In genomic region chr9:113011911-113012381, GRCh38 we compare ENCODE assay signal across 1 cellular context.
TF ChIP-seq lines count a peak whose summit lies in the region.

ZNF883 (minus strand) TSS chr9:113012192.

TF ChIP-seq in HepG2, 621 proteins besides CTCF, POLR2A, EP300 and RAD21 (continued from another document and continues in another):
- TF ChIP-seq AKNA (CRISPR knock-in tag; IDR thresholded peaks at IDR 0.05; ENCODE audit: borderline replicate concordance) = no peak
- TF ChIP-seq SP5 (CRISPR knock-in tag; IDR thresholded peaks at IDR 0.05; ENCODE audit: borderline replicate concordance, low read depth) = no peak
- peak; percentile 47 for TF ChIP-seq HNF4A (CRISPR knock-in tag; IDR thresholded peaks at IDR 0.05)
- TF ChIP-seq RBM39 (IDR thresholded peaks at IDR 0.05; ENCODE audit: low read depth, low read length, poor library complexity, severe bottlenecking) = peak; percentile 33
- peak; percentile 50; the same call in 1 of the 2 replicates for TF ChIP-seq YEATS2 (CRISPR knock-in tag; IDR thresholded peaks at IDR 0.05; ENCODE audit: borderline replicate concordance)
- TF ChIP-seq, protein P1, sequence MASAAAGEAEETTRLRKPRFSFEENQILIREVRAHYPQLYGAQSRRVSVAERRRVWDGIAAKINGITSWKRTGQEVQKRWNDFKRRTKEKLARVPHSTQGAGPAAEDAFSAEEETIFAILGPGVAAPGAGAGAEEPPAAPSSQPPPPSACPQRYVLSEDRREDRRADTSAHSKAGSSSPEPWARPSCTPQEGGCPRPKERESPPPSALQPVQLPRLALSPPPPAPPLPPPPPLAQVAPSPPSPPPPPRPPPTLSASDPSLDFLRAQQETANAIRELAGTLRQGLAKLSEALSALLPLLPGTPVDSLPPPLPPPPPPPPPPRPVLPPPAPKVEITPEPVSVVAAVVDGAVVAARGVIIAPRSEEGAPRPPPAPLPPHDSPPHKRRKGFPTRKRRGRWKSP (CRISPR knock-in tag; IDR thresholded peaks at IDR 0.05) = peak; percentile 31; the same call in 1 of the 2 replicates
- peak; percentile 49; the same call in 1 of the 2 replicates for TF ChIP-seq SMAD3 (CRISPR knock-in tag; IDR thresholded peaks at IDR 0.05)
- no peak for TF ChIP-seq ZNF207 (IDR thresholded peaks at IDR 0.05; ENCODE audit: borderline replicate concordance)
- no peak for TF ChIP-seq ZNF646 (CRISPR knock-in tag; IDR thresholded peaks at IDR 0.05)
- TF ChIP-seq HNRNPK (IDR thresholded peaks at IDR 0.05; ENCODE audit: low read depth, low read length, poor library complexity, severe bottlenecking) = no peak
- no peak for TF ChIP-seq MAF1 (CRISPR knock-in tag; IDR thresholded peaks at IDR 0.05; ENCODE audit: borderline replicate concordance)
- TF ChIP-seq ZNF788 (CRISPR knock-in tag; IDR thresholded peaks at IDR 0.05; ENCODE audit: borderline replicate concordance) = no peak
- TF ChIP-seq THYN1 (CRISPR knock-in tag; IDR thresholded peaks at IDR 0.05; ENCODE audit: borderline replicate concordance, low read depth) = no peak
- TF ChIP-seq ZNF441 (CRISPR knock-in tag; IDR thresholded peaks at IDR 0.05; ENCODE audit: borderline replicate concordance) = 0 out of 2 replicates have a peak, but pooled peaks have one; percentile 45
- TF ChIP-seq, protein P2, sequence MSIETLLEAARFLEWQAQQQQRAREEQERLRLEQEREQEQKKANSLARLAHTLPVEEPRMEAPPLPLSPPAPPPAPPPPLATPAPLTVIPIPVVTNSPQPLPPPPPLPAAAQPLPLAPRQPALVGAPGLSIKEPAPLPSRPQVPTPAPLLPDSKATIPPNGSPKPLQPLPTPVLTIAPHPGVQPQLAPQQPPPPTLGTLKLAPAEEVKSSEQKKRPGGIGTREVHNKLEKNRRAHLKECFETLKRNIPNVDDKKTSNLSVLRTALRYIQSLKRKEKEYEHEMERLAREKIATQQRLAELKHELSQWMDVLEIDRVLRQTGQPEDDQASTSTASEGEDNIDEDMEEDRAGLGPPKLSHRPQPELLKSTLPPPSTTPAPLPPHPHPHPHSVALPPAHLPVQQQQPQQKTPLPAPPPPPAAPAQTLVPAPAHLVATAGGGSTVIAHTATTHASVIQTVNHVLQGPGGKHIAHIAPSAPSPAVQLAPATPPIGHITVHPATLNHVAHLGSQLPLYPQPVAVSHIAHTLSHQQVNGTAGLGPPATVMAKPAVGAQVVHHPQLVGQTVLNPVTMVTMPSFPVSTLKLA (IDR thresholded peaks at IDR 0.05) = no peak
- TF ChIP-seq SP4 (CRISPR knock-in tag; IDR thresholded peaks at IDR 0.05) = peak; percentile 49; the same call in 1 of the 2 replicates
- TF ChIP-seq ZNF709 (CRISPR knock-in tag; IDR thresholded peaks at IDR 0.05) = no peak
- peak; percentile 89 for TF ChIP-seq ELF1 (CRISPR knock-in tag; IDR thresholded peaks at IDR 0.05)
- TF ChIP-seq ZNF7 (CRISPR knock-in tag; IDR thresholded peaks at IDR 0.05) = no peak
- TF ChIP-seq KDM5A (IDR thresholded peaks at IDR 0.05; ENCODE audit: borderline replicate concordance, low read length) = no peak
- TF ChIP-seq ZNF253 (CRISPR knock-in tag; IDR thresholded peaks at IDR 0.05; ENCODE audit: borderline replicate concordance) = 0 out of 2 replicates have a peak, but pooled peaks have one; percentile 42
- TF ChIP-seq, protein P3, sequence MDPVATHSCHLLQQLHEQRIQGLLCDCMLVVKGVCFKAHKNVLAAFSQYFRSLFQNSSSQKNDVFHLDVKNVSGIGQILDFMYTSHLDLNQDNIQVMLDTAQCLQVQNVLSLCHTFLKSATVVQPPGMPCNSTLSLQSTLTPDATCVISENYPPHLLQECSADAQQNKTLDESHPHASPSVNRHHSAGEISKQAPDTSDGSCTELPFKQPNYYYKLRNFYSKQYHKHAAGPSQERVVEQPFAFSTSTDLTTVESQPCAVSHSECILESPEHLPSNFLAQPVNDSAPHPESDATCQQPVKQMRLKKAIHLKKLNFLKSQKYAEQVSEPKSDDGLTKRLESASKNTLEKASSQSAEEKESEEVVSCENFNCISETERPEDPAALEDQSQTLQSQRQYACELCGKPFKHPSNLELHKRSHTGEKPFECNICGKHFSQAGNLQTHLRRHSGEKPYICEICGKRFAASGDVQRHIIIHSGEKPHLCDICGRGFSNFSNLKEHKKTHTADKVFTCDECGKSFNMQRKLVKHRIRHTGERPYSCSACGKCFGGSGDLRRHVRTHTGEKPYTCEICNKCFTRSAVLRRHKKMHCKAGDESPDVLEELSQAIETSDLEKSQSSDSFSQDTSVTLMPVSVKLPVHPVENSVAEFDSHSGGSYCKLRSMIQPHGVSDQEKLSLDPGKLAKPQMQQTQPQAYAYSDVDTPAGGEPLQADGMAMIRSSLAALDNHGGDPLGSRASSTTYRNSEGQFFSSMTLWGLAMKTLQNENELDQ (CRISPR knock-in tag; IDR thresholded peaks at IDR 0.05; ENCODE audit: borderline replicate concordance) = no peak
- TF ChIP-seq RAD51 (IDR thresholded peaks at IDR 0.05; ENCODE audit: borderline replicate concordance) = no peak
- no peak for TF ChIP-seq SMAD1 (CRISPR knock-in tag; IDR thresholded peaks at IDR 0.05; ENCODE audit: borderline replicate concordance, low read depth)
- TF ChIP-seq, protein P4, sequence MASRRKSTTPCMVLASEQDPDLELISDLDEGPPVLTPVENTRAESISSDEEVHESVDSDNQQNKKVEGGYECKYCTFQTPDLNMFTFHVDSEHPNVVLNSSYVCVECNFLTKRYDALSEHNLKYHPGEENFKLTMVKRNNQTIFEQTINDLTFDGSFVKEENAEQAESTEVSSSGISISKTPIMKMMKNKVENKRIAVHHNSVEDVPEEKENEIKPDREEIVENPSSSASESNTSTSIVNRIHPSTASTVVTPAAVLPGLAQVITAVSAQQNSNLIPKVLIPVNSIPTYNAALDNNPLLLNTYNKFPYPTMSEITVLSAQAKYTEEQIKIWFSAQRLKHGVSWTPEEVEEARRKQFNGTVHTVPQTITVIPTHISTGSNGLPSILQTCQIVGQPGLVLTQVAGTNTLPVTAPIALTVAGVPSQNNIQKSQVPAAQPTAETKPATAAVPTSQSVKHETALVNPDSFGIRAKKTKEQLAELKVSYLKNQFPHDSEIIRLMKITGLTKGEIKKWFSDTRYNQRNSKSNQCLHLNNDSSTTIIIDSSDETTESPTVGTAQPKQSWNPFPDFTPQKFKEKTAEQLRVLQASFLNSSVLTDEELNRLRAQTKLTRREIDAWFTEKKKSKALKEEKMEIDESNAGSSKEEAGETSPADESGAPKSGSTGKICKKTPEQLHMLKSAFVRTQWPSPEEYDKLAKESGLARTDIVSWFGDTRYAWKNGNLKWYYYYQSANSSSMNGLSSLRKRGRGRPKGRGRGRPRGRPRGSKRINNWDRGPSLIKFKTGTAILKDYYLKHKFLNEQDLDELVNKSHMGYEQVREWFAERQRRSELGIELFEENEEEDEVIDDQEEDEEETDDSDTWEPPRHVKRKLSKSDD (CRISPR knock-in tag; IDR thresholded peaks at IDR 0.05; ENCODE audit: low read depth) = no peak
- no peak for TF ChIP-seq HOXA9 (CRISPR knock-in tag; IDR thresholded peaks at IDR 0.05; ENCODE audit: borderline replicate concordance)
- TF ChIP-seq ZNF780A (CRISPR knock-in tag; IDR thresholded peaks at IDR 0.05) = no peak
- no peak for TF ChIP-seq DR1 (CRISPR knock-in tag; IDR thresholded peaks at IDR 0.05)
- TF ChIP-seq, protein P5, sequence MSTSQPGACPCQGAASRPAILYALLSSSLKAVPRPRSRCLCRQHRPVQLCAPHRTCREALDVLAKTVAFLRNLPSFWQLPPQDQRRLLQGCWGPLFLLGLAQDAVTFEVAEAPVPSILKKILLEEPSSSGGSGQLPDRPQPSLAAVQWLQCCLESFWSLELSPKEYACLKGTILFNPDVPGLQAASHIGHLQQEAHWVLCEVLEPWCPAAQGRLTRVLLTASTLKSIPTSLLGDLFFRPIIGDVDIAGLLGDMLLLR (CRISPR knock-in tag; IDR thresholded peaks at IDR 0.05) = no peak
- TF ChIP-seq, protein P6, sequence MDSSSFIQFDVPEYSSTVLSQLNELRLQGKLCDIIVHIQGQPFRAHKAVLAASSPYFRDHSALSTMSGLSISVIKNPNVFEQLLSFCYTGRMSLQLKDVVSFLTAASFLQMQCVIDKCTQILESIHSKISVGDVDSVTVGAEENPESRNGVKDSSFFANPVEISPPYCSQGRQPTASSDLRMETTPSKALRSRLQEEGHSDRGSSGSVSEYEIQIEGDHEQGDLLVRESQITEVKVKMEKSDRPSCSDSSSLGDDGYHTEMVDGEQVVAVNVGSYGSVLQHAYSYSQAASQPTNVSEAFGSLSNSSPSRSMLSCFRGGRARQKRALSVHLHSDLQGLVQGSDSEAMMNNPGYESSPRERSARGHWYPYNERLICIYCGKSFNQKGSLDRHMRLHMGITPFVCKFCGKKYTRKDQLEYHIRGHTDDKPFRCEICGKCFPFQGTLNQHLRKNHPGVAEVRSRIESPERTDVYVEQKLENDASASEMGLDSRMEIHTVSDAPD (CRISPR knock-in tag; IDR thresholded peaks at IDR 0.05) = no peak
- TF ChIP-seq TOPORS (CRISPR knock-in tag; IDR thresholded peaks at IDR 0.05) = no peak
- no peak for TF ChIP-seq ARNT (IDR thresholded peaks at IDR 0.05)
- TF ChIP-seq CREB1 (IDR thresholded peaks at IDR 0.05) = no peak
- peak; percentile 85 for TF ChIP-seq CREB1 (CRISPR knock-in tag; IDR thresholded peaks at IDR 0.05)
